ENCODE assay signal across 8 cellular contexts in genomic region chr14:58244556-58245387, GRCh38. TPM values are rescaled to one million over a fixed set of nuclear protein-coding genes. Genes with fewer than 3 reads are reported as not detected.
DNase-seq lines count a peak whose midpoint lies in the region; ATAC-seq, FAIRE-seq and TF ChIP-seq lines count a peak whose summit lies in the region.

TSS of gene PSMA3 (plus strand) at chr14:58244843. CDS start at chr14:58244921, 78 bp downstream.

- DNase-seq in EL (peak; percentile 98), H54 (ENCODE audit: insufficient read length, low spot score) (peak; percentile 61), fibroblast of mammary gland (ENCODE audit: low read depth) (peak; percentile 95)
- peak; percentile 95 for DNase-seq in activated T-helper 9 cell treated with anti-CD3 and anti-CD28 coated beads, Interleukin-2, amount 50 U/mL, for 16 hours (ENCODE audit: low read depth)
- peak; percentile 93 to 99 (median 98) for DNase-seq in naive thymus-derived CD8-positive, alpha-beta T cell
- DNase-seq in stimulated activated naive CD4-positive, alpha-beta T cell (lab: John Stamatoyannopoulos, UW): peak; percentile 92 to 97 (median 96)

- H3K4me3 Mint-ChIP-seq in naive thymus-derived CD8-positive, alpha-beta T cell: peak within 1 kb of the TSS; percentile 93 to 100 (median 98)

- H2AFZ ChIP-seq in Loucy (ENCODE audit: low read length): peak within 1 kb of the TSS; percentile 91

- H3K9ac ChIP-seq in Loucy (ENCODE audit: low read depth, low read length, poor library complexity, severe bottlenecking): peak within 1 kb of the TSS; percentile 87

- FAIRE-seq in H54 (lab: Jason Lieb, UNC): peak; percentile 90

- H3K9me3 ChIP-seq in Loucy (ENCODE audit: insufficient read depth, low read depth, low read length): no peaks in the 10 kb centered on the region

- peak; percentile 91 for ATAC-seq in naive thymus-derived CD8-positive, alpha-beta T cell

- peaks cover 0 to 2% (median 0%) of the 10 kb centered on the region in 9 donors for H3K9me3 Mint-ChIP-seq in naive thymus-derived CD8-positive, alpha-beta T cell

- peaks cover 40% of the 10 kb centered on the region for H3K4me1 ChIP-seq in Loucy (ENCODE audit: insufficient read depth, low read length, poor library complexity, severe bottlenecking)

- peaks cover 0 to 21% (median 2%) of the 10 kb centered on the region in 3 donors for H3K36me3 Mint-ChIP-seq in naive thymus-derived CD8-positive, alpha-beta T cell

- H3K27ac Mint-ChIP-seq in naive thymus-derived CD8-positive, alpha-beta T cell: peak within 1 kb of the TSS; percentile 97 to 99 (median 98)

- H3K4me1 Mint-ChIP-seq in naive thymus-derived CD8-positive, alpha-beta T cell: peaks cover 22 to 52% (median 51%) of the 10 kb centered on the region in 4 donors

- H3K27me3 ChIP-seq in Loucy (ENCODE audit: insufficient read depth, low read length, poor library complexity, severe bottlenecking): no peaks in the 10 kb centered on the region

- H3F3A ChIP-seq in Loucy (ENCODE audit: low read depth): no peaks in the 10 kb centered on the region

- H4K20me1 ChIP-seq in Loucy (ENCODE audit: insufficient read depth, low read length, poor library complexity, severe bottlenecking): peaks cover 39% of the 10 kb centered on the region

- H3K9me2 ChIP-seq in Loucy (replicated peaks; ENCODE audit: low read depth, low read length): no peaks in the 10 kb centered on the region

- peak within 1 kb of the TSS; percentile 88 for H3K4me2 ChIP-seq in Loucy (ENCODE audit: low read depth, low read length, poor library complexity, severe bottlenecking)

- POLR2A ChIA-PET in naive thymus-derived CD8-positive, alpha-beta T cell (lab: Charles Lee): interaction anchor here (0.6 to 2.1 kb wide), 18 partner anchors 8 to 183 kb away, joined by 3 to 51 read pairs (median 4); partner anchors contain the start of genes ACTR10, ARID4A, KIAA0586 and TIMM9

- H3K4me3 ChIP-seq in Loucy (ENCODE audit: low read length, poor library complexity, severe bottlenecking) (peak within 1 kb of the TSS; percentile 94), fibroblast of mammary gland (ENCODE audit: control insufficient read depth, low read depth, low read length) (peak within 1 kb of the TSS; percentile 98)

- no peaks in the 10 kb centered on the region for H3K36me3 ChIP-seq in Loucy (ENCODE audit: insufficient read depth, low read length)

- TF ChIP-seq CTCF in Loucy (conservative IDR thresholded peaks at IDR 0.05; ENCODE audit: low read length): no peak
- no peak for TF ChIP-seq CTCF in fibroblast of mammary gland (conservative IDR thresholded peaks at IDR 0.05; ENCODE audit: control insufficient read depth, insufficient read depth, low read depth, low read length)

- H3K79me2 ChIP-seq in Loucy (ENCODE audit: insufficient read depth, low read length): peaks cover 49% of the 10 kb centered on the region

- TF ChIP-seq POLR2A in H54 (IDR thresholded peaks at IDR 0.05; ENCODE audit: low read depth, low read length): peak; percentile 49
- peak; percentile 91 for TF ChIP-seq POLR2A in Raji (IDR thresholded peaks at IDR 0.05; ENCODE audit: insufficient read depth, low read depth, low read length)

- H3K27me3 Mint-ChIP-seq in naive thymus-derived CD8-positive, alpha-beta T cell: peaks cover 0 to 1% (median 0%) of the 10 kb centered on the region in 5 donors

RNA-seq across cellular contexts. Expression of gene PSMA3, which starts in this region (rescaled TPM):
- 100 to 1,000 TPM; 136 to 140 TPM for total RNA-seq in naive thymus-derived CD8-positive, alpha-beta T cell
- 100 to 1,000 TPM; 135 to 144 (median 142) TPM for polyA plus RNA-seq in naive thymus-derived CD8-positive, alpha-beta T cell

Comparison
In these comparisons a context has a peak if more than half of its experiments do, and no peak if none do; other contexts are left out.
1. Peak in every context shown above with its lines: DNase-seq, ATAC-seq and H3K4me3 ChIP-seq.